1 cellular context compared by ENCODE assay signal in the genomic region with DNA sequence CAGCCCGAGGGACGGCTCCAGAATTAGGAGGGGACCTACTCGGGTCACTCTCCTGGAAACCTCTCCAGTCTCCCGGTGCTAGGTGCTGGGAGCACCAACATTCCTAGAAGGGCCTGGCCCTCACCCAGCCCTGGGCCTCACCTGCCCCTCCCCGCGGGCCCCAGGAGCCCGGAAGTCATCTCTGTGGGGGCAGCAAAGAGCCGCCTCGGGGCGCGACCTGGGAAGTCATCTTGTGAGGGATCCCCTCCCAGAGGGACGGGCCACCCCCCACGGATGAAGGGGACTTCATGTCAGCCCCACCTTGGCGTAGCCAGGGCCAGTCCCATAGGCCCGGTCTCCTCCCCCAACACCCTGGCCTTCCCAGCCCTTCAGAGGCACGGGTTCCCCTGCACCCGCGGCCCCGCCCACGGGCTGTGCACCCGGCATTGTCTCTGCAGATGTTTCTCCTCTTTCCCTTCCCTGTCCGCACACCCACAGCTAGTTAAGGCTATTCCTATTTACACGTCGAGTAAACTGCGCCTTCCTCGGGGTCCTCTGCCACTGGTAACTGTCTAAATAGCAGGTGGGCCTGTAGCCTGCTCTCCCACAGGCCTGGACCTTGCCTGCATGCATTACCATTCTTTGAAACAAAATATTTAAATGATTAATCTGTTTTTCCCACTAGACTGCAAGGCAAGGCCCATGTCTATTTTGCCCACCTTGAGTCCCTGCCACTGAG.
TF ChIP-seq lines count a peak whose summit lies in the region.

No MANE protein-coding gene starts in this region.

TF ChIP-seq in GM12878, 131 proteins besides CTCF, POLR2A, EP300 and RAD21 (continues in another document):
- peak; percentile 21; the same call in 1 of the 2 replicates for TF ChIP-seq HDGF (IDR thresholded peaks at IDR 0.05)
- TF ChIP-seq, protein P1, sequence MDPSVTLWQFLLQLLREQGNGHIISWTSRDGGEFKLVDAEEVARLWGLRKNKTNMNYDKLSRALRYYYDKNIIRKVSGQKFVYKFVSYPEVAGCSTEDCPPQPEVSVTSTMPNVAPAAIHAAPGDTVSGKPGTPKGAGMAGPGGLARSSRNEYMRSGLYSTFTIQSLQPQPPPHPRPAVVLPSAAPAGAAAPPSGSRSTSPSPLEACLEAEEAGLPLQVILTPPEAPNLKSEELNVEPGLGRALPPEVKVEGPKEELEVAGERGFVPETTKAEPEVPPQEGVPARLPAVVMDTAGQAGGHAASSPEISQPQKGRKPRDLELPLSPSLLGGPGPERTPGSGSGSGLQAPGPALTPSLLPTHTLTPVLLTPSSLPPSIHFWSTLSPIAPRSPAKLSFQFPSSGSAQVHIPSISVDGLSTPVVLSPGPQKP (IDR thresholded peaks at IDR 0.05; ENCODE audit: low read depth, low read length), result peak; percentile 49; the same call in 1 of the 2 replicates
- TF ChIP-seq, protein P2, sequence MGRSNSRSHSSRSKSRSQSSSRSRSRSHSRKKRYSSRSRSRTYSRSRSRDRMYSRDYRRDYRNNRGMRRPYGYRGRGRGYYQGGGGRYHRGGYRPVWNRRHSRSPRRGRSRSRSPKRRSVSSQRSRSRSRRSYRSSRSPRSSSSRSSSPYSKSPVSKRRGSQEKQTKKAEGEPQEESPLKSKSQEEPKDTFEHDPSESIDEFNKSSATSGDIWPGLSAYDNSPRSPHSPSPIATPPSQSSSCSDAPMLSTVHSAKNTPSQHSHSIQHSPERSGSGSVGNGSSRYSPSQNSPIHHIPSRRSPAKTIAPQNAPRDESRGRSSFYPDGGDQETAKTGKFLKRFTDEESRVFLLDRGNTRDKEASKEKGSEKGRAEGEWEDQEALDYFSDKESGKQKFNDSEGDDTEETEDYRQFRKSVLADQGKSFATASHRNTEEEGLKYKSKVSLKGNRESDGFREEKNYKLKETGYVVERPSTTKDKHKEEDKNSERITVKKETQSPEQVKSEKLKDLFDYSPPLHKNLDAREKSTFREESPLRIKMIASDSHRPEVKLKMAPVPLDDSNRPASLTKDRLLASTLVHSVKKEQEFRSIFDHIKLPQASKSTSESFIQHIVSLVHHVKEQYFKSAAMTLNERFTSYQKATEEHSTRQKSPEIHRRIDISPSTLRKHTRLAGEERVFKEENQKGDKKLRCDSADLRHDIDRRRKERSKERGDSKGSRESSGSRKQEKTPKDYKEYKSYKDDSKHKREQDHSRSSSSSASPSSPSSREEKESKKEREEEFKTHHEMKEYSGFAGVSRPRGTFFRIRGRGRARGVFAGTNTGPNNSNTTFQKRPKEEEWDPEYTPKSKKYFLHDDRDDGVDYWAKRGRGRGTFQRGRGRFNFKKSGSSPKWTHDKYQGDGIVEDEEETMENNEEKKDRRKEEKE (IDR thresholded peaks at IDR 0.05), result no peak
- peak; percentile 34; the same call in 1 of the 2 replicates for TF ChIP-seq CHD2 (IDR thresholded peaks at IDR 0.05; ENCODE audit: borderline replicate concordance, low read depth, low read length)
- TF ChIP-seq BCL11A (IDR thresholded peaks at IDR 0.05; ENCODE audit: low read depth, low read length), result no peak
- TF ChIP-seq TBL1XR1 (IDR thresholded peaks at IDR 0.05; ENCODE audit: low read depth, low read length), result peak; percentile 88
- TF ChIP-seq TCF3 (IDR thresholded peaks at IDR 0.05; ENCODE audit: borderline replicate concordance, insufficient read depth, low read depth, low read length), result peak; percentile 75
- TF ChIP-seq MTA3 (IDR thresholded peaks at IDR 0.05; ENCODE audit: borderline replicate concordance, low read length), result no peak
- TF ChIP-seq, protein P3, sequence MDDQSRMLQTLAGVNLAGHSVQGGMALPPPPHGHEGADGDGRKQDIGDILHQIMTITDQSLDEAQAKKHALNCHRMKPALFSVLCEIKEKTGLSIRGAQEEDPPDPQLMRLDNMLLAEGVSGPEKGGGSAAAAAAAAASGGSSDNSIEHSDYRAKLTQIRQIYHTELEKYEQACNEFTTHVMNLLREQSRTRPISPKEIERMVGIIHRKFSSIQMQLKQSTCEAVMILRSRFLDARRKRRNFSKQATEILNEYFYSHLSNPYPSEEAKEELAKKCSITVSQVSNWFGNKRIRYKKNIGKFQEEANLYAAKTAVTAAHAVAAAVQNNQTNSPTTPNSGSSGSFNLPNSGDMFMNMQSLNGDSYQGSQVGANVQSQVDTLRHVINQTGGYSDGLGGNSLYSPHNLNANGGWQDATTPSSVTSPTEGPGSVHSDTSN (IDR thresholded peaks at IDR 0.05; ENCODE audit: insufficient replicate concordance, low read depth, low read length), result no peak
- no peak for TF ChIP-seq CHD4 (IDR thresholded peaks at IDR 0.05)
- no peak for TF ChIP-seq FOXM1 (IDR thresholded peaks at IDR 0.05; ENCODE audit: low read depth, low read length)
- TF ChIP-seq, protein P4, sequence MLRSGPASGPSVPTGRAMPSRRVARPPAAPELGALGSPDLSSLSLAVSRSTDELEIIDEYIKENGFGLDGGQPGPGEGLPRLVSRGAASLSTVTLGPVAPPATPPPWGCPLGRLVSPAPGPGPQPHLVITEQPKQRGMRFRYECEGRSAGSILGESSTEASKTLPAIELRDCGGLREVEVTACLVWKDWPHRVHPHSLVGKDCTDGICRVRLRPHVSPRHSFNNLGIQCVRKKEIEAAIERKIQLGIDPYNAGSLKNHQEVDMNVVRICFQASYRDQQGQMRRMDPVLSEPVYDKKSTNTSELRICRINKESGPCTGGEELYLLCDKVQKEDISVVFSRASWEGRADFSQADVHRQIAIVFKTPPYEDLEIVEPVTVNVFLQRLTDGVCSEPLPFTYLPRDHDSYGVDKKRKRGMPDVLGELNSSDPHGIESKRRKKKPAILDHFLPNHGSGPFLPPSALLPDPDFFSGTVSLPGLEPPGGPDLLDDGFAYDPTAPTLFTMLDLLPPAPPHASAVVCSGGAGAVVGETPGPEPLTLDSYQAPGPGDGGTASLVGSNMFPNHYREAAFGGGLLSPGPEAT (IDR thresholded peaks at IDR 0.05; ENCODE audit: low read depth), result peak; percentile 74
- TF ChIP-seq MEF2B (IDR thresholded peaks at IDR 0.05; ENCODE audit: partially characterized antibody, poor library complexity, severe bottlenecking), result peak; percentile 79
- TF ChIP-seq STAT3 (IDR thresholded peaks at IDR 0.05; ENCODE audit: low read depth, low read length), result peak; percentile 25; the same call in 1 of the 2 replicates
- TF ChIP-seq POLR2AphosphoS2 (IDR thresholded peaks at IDR 0.05; ENCODE audit: low read depth, low read length), result peak; percentile 69; the same call in 1 of the 2 replicates
- no peak; the same call in 1 of the 2 replicates for TF ChIP-seq SMARCA5 (IDR thresholded peaks at IDR 0.05)
- no peak for TF ChIP-seq BMI1 (IDR thresholded peaks at IDR 0.05; ENCODE audit: borderline replicate concordance)
- TF ChIP-seq PAX8 (IDR thresholded peaks at IDR 0.05), result no peak
- TF ChIP-seq SP1 (IDR thresholded peaks at IDR 0.05; ENCODE audit: low read depth, low read length), result no peak
- peak; percentile 29; the same call in 1 of the 2 replicates for TF ChIP-seq CREM (IDR thresholded peaks at IDR 0.05; ENCODE audit: low read depth)
- TF ChIP-seq BHLHE40 (IDR thresholded peaks at IDR 0.05; ENCODE audit: borderline replicate concordance in 1 of 2, low read depth in 2 of 2, low read length in 1 of 2), result peak; percentile 92
- no peak for TF ChIP-seq RFX5 (IDR thresholded peaks at IDR 0.05; ENCODE audit: low read depth, low read length)
- TF ChIP-seq ZSCAN29 (IDR thresholded peaks at IDR 0.05), result no peak
- TF ChIP-seq, protein P5, sequence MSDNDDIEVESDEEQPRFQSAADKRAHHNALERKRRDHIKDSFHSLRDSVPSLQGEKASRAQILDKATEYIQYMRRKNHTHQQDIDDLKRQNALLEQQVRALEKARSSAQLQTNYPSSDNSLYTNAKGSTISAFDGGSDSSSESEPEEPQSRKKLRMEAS (IDR thresholded peaks at IDR 0.05; ENCODE audit: low read depth, low read length), result peak; percentile 48; the same call in 1 of the 2 replicates
- peak; percentile 67 for TF ChIP-seq NBN (IDR thresholded peaks at IDR 0.05)
- TF ChIP-seq NR2C2 (IDR thresholded peaks at IDR 0.05; ENCODE audit: borderline replicate concordance, control insufficient read depth, insufficient read length, low read depth), result no peak
- TF ChIP-seq, protein P6, sequence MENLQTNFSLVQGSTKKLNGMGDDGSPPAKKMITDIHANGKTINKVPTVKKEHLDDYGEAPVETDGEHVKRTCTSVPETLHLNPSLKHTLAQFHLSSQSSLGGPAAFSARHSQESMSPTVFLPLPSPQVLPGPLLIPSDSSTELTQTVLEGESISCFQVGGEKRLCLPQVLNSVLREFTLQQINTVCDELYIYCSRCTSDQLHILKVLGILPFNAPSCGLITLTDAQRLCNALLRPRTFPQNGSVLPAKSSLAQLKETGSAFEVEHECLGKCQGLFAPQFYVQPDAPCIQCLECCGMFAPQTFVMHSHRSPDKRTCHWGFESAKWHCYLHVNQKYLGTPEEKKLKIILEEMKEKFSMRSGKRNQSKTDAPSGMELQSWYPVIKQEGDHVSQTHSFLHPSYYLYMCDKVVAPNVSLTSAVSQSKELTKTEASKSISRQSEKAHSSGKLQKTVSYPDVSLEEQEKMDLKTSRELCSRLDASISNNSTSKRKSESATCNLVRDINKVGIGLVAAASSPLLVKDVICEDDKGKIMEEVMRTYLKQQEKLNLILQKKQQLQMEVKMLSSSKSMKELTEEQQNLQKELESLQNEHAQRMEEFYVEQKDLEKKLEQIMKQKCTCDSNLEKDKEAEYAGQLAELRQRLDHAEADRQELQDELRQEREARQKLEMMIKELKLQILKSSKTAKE (IDR thresholded peaks at IDR 0.05; ENCODE audit: low read depth, poor library complexity, severe bottlenecking), result no peak
- TF ChIP-seq KDM1A (IDR thresholded peaks at IDR 0.05; ENCODE audit: borderline replicate concordance), result no peak
- TF ChIP-seq CBX3 (IDR thresholded peaks at IDR 0.05; ENCODE audit: borderline replicate concordance, low read depth), result no peak
- TF ChIP-seq HDAC2 (IDR thresholded peaks at IDR 0.05), result no peak
- TF ChIP-seq, protein P7, sequence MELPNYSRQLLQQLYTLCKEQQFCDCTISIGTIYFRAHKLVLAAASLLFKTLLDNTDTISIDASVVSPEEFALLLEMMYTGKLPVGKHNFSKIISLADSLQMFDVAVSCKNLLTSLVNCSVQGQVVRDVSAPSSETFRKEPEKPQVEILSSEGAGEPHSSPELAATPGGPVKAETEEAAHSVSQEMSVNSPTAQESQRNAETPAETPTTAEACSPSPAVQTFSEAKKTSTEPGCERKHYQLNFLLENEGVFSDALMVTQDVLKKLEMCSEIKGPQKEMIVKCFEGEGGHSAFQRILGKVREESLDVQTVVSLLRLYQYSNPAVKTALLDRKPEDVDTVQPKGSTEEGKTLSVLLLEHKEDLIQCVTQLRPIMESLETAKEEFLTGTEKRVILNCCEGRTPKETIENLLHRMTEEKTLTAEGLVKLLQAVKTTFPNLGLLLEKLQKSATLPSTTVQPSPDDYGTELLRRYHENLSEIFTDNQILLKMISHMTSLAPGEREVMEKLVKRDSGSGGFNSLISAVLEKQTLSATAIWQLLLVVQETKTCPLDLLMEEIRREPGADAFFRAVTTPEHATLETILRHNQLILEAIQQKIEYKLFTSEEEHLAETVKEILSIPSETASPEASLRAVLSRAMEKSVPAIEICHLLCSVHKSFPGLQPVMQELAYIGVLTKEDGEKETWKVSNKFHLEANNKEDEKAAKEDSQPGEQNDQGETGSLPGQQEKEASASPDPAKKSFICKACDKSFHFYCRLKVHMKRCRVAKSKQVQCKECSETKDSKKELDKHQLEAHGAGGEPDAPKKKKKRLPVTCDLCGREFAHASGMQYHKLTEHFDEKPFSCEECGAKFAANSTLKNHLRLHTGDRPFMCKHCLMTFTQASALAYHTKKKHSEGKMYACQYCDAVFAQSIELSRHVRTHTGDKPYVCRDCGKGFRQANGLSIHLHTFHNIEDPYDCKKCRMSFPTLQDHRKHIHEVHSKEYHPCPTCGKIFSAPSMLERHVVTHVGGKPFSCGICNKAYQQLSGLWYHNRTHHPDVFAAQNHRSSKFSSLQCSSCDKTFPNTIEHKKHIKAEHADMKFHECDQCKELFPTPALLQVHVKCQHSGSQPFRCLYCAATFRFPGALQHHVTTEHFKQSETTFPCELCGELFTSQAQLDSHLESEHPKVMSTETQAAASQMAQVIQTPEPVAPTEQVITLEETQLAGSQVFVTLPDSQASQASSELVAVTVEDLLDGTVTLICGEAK (IDR thresholded peaks at IDR 0.05; ENCODE audit: borderline replicate concordance), result peak; percentile 34; the same call in 1 of the 2 replicates
- no peak for TF ChIP-seq NFYA (IDR thresholded peaks at IDR 0.05; ENCODE audit: borderline replicate concordance, low read depth, low read length)
- no peak for TF ChIP-seq SPI1 (IDR thresholded peaks at IDR 0.05; ENCODE audit: borderline replicate concordance, insufficient read depth, low read depth, low read length)
- TF ChIP-seq, protein P8, sequence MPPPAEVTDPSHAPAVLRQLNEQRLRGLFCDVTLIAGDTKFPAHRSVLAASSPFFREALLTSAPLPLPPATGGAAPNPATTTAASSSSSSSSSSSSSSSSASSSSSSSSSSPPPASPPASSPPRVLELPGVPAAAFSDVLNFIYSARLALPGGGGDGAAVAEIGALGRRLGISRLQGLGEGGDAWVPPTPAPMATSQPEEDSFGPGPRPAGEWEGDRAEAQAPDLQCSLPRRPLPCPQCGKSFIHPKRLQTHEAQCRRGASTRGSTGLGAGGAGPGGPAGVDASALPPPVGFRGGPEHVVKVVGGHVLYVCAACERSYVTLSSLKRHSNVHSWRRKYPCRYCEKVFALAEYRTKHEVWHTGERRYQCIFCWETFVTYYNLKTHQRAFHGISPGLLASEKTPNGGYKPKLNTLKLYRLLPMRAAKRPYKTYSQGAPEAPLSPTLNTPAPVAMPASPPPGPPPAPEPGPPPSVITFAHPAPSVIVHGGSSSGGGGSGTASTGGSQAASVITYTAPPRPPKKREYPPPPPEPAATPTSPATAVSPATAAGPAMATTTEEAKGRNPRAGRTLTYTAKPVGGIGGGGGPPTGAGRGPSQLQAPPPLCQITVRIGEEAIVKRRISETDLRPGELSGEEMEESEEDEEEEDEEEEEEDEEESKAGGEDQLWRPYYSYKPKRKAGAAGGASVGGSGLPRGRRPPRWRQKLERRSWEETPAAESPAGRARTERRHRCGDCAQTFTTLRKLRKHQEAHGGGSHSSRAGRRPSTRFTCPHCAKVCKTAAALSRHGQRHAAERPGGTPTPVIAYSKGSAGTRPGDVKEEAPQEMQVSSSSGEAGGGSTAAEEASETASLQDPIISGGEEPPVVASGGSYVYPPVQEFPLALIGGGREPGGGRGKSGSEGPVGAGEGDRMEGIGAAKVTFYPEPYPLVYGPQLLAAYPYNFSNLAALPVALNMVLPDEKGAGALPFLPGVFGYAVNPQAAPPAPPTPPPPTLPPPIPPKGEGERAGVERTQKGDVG (CRISPR knock-in tag; IDR thresholded peaks at IDR 0.05), result no peak
- peak; percentile 24; the same call in 1 of the 2 replicates for TF ChIP-seq HCFC1 (IDR thresholded peaks at IDR 0.05; ENCODE audit: low read length)
- 0 out of 2 replicates have a peak, but pooled peaks have one; percentile 11 for TF ChIP-seq ZBED1 (IDR thresholded peaks at IDR 0.05; ENCODE audit: borderline replicate concordance)
- TF ChIP-seq YY1 (IDR thresholded peaks at IDR 0.05; ENCODE audit: low read depth, low read length), result no peak
- TF ChIP-seq SMC3 (IDR thresholded peaks at IDR 0.05; ENCODE audit: borderline replicate concordance, low read length), result no peak
- no peak for TF ChIP-seq ZNF217 (IDR thresholded peaks at IDR 0.05)
